Comparison of ENCODE assay signal across 20 cellular contexts in the genomic region with DNA sequence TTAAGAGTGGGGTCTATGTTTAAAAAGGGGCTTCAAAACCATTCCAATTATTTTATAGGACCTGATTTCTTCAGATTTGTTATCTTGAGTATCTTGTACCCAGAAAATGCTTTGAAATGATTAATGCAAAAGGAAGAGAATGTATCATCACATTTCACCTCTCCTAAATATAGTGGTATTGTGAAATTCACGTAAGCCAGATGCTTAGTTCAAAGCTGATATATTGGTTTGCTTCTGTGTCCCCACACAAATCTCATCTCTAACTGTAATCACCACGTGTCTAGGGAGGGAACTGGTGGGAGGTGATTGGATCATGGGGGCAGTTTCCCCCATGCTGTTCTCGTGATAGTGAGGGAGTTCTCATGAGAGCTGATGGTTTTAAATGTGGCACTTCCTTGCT. TPM values are rescaled to one million over a fixed set of nuclear protein-coding genes. Genes with fewer than 3 reads are reported as not detected.
A peak's percentile ranks its signal among the peaks of the same experiment; 100 is the strongest.
DNase-seq lines count a peak whose midpoint lies in the region; ATAC-seq and TF ChIP-seq lines count a peak whose summit lies in the region.
"Had no signal": no experiment of that assay in that cellular context is flagged by ENCODE, and none has a peak within 500 bp of the region (broad histone marks: within the 10 kb centered on the region; RNA-seq: fewer than 3 reads in every experiment).

No MANE protein-coding gene starts in this region.

- CTCF ChIA-PET in CD4-positive, alpha-beta T cell (lab: Charles Lee) = no interaction called here

- no peak for TF ChIP-seq CTCF in CD14-positive monocyte (IDR thresholded peaks at IDR 0.05)
- no peak for TF ChIP-seq CTCF in CD4-positive, alpha-beta T cell (IDR thresholded peaks at IDR 0.05)
- no peak for TF ChIP-seq CTCF in fibroblast of villous mesenchyme (IDR thresholded peaks at IDR 0.05; ENCODE audit: insufficient read depth, low read depth, low read length)

- H3K36me3 Mint-ChIP-seq in CD14-positive monocyte (peaks cover 51 to 64% of the 10 kb centered on the region in 2 donors), T-helper 17 cell (ENCODE audit: low read depth) (peaks cover 8% of the 10 kb centered on the region)
- peaks cover 55% of the 10 kb centered on the region for H3K36me3 Mint-ChIP-seq in CD4-positive, alpha-beta T cell (ENCODE audit: low read depth)

- H3K27me3 ChIP-seq in CD4-positive, alpha-beta T cell (ENCODE audit: control insufficient read depth, insufficient read depth, low read length) = no peaks in the 10 kb centered on the region
- H3K27me3 ChIP-seq: SJCRH30 had no signal

- H3K27ac Mint-ChIP-seq in CD14-positive monocyte (peak overlapping the region in 4 of 7 donors; percentile 10 to 83 (median 42)), T-helper 17 cell (peak overlapping the region; percentile 29)
- no peak overlapping the region for H3K27ac Mint-ChIP-seq in CD4-positive, alpha-beta T cell
- H3K27ac Mint-ChIP-seq: B cell had no signal

- no peak for ATAC-seq in CD4-positive, alpha-beta T cell (ENCODE audit: poor library complexity)
- ATAC-seq in T-helper 17 cell = no peak
- no peak for ATAC-seq in GM19351 (IDR thresholded peaks at IDR 0.05; ENCODE audit: unreplicated experiment)
- no peak for ATAC-seq in GM18870 (IDR thresholded peaks at IDR 0.05; ENCODE audit: unreplicated experiment)
- no peak for ATAC-seq in HG02981 (IDR thresholded peaks at IDR 0.05; ENCODE audit: unreplicated experiment)
- no peak for ATAC-seq in HG03175 (IDR thresholded peaks at IDR 0.05; ENCODE audit: unreplicated experiment)
- ATAC-seq: GM12878, PC-3 had no signal

- DNase-seq in CD14-positive monocyte (ENCODE audit: low spot score) = no peak
- no peak for DNase-seq in CD4-positive, alpha-beta T cell
- DNase-seq in T-helper 17 cell = no peak
- DNase-seq in fibroblast of villous mesenchyme (ENCODE audit: low read depth) = peak; percentile 34
- DNase-seq: CD8-positive, alpha-beta memory T cell; DMS79 treated with DMSO at 0.1 percent for 48 hours; NCI-H1048; NCI-H1436 treated with DMSO at 0.1 percent for 48 hours; NCI-H2029 treated with DMSO at 0.1 percent for 48 hours; NCI-H2171 treated with DMSO at 0.1 percent for 48 hours; NCI-H82; PC-3; SJCRH30 had no signal

- no peaks in the 10 kb centered on the region for H3K9me3 ChIP-seq in CD4-positive, alpha-beta T cell (ENCODE audit: control insufficient read depth, low read length)
- H3K9me3 ChIP-seq in T-helper 17 cell (ENCODE audit: control insufficient read depth, low read length, poor library complexity, severe bottlenecking) = no peaks in the 10 kb centered on the region
- H3K9me3 ChIP-seq: SJCRH30 had no signal

- peaks cover 53% of the 10 kb centered on the region for H3K4me1 Mint-ChIP-seq in CD14-positive monocyte
- H3K4me1 Mint-ChIP-seq in CD4-positive, alpha-beta T cell (ENCODE audit: low read depth) = peaks cover 70% of the 10 kb centered on the region
- H3K4me1 Mint-ChIP-seq in T-helper 17 cell = peaks cover 48% of the 10 kb centered on the region

- no peak overlapping the region for H3K4me3 Mint-ChIP-seq in CD14-positive monocyte
- H3K4me3 Mint-ChIP-seq in CD4-positive, alpha-beta T cell = peak overlapping the region; percentile 5
- H3K4me3 Mint-ChIP-seq in T-helper 17 cell = peak overlapping the region; percentile 25
- H3K4me3 Mint-ChIP-seq: B cell, IgD-negative memory B cell had no signal

- POLR2A ChIA-PET in CD4-positive, alpha-beta T cell (lab: Charles Lee) = no interaction called here

- no peak overlapping the region for H3K27ac ChIP-seq in CD4-positive, alpha-beta T cell (ENCODE audit: low read depth, low read length)
- H3K27ac ChIP-seq: SJCRH30 had no signal

- H3K4me3 ChIP-seq in fibroblast of villous mesenchyme (ENCODE audit: low read depth, low read length) = no peak overlapping the region
- H3K4me3 ChIP-seq: GM12878, SJCRH30 had no signal

- H3K9me3 Mint-ChIP-seq in CD14-positive monocyte = no peaks in the 10 kb centered on the region
- H3K9me3 Mint-ChIP-seq in CD4-positive, alpha-beta T cell = no peaks in the 10 kb centered on the region
- H3K9me3 Mint-ChIP-seq: CD8-positive, alpha-beta memory T cell; IgD-negative memory B cell had no signal

- intact Hi-C loops in CD14-positive monocyte (cut with micrococcal nuclease) = no loop called here
- intact Hi-C loops in CD4-positive, alpha-beta T cell (cut with DNase I, micrococcal nuclease) = no loop called here

- H3K27me3 Mint-ChIP-seq in CD14-positive monocyte (ENCODE audit: low read depth in 3 of 3) = peaks cover 0 to 1% (median 0%) of the 10 kb centered on the region in 3 donors
- H3K27me3 Mint-ChIP-seq in CD4-positive, alpha-beta T cell = no peaks in the 10 kb centered on the region
- no peaks in the 10 kb centered on the region for H3K27me3 Mint-ChIP-seq in T-helper 17 cell
- H3K27me3 Mint-ChIP-seq: B cell; CD8-positive, alpha-beta memory T cell; IgD-negative memory B cell had no signal

RNA-seq across cellular contexts. Expression of a gene that starts 8.5 kb away (rescaled TPM):
- polyA plus RNA-seq in CD14-positive monocyte = 100 to 1,000 TPM; 105 to 158 TPM
- 10 to 100 TPM; 35.7 to 37.2 TPM for total RNA-seq in CD4-positive, alpha-beta T cell
- total RNA-seq in T-helper 17 cell (10 to 100 TPM; 35.4 to 38.7 TPM), fibroblast of villous mesenchyme (23.8 and 37.6 TPM in 2 replicates)

Comparison
In these comparisons a context has a peak if more than half of its experiments do, and no peak if none do; other contexts are left out.
1. H3K4me3 Mint-ChIP-seq: peak in CD4-positive, alpha-beta T cell (single experiment) and T-helper 17 cell (single experiment); none in CD14-positive monocyte (0 of 2).